30 cellular contexts compared by ENCODE assay signal in genomic region chr6:35554811-35555210, GRCh38. TPM values are rescaled to one million over a fixed set of nuclear protein-coding genes. Genes with fewer than 3 reads are reported as not detected.
"Had no signal": no experiment of that assay in that cellular context is flagged by ENCODE, and none has a peak within 500 bp of the region (broad histone marks: within the 10 kb centered on the region; RNA-seq: fewer than 3 reads in every experiment).

No MANE protein-coding gene starts in this region.

- H3K36me3 ChIP-seq: ascending aorta, cardiac muscle cell had no signal

- H3K4me3 ChIP-seq: ascending aorta, cardiac muscle cell had no signal

- H3K4me1 ChIP-seq: ascending aorta had no signal

- H3K27me3 ChIP-seq: ascending aorta, cardiac muscle cell had no signal

- DNase-seq: activated B cell treated with CpG ODN at 0.5 μM for 24 hours; activated CD4-positive, alpha-beta memory T cell treated with anti-CD3 and anti-CD28 coated beads, Interleukin-2, amount 10 ng/mL, durations not matched to agents 7 days and 5 days; activated CD4-positive, alpha-beta T cell treated with anti-CD3 and anti-CD28 coated beads for 48 hours; activated CD4-positive, alpha-beta T cell treated with anti-CD3 and anti-CD28 coated beads, Interleukin-2, amount 10 ng/mL, durations not matched to agents 7 days and 5 days; activated CD4-positive, alpha-beta T cell treated with anti-CD3 and anti-CD28 coated beads, Interleukin-2, amount 50 U/mL, for 48 hours; activated CD4-positive, CD25-positive, alpha-beta regulatory T cell treated with anti-CD3 and anti-CD28 coated beads, Interleukin-2, amount 50 U/mL, for 72 hours; activated CD8-positive, alpha-beta memory T cell treated with anti-CD3 and anti-CD28 coated beads for 24 hours; activated CD8-positive, alpha-beta memory T cell treated with anti-CD3 and anti-CD28 coated beads, Interleukin-2, amount 10 ng/mL, durations not matched to agents 7 days and 5 days; activated CD8-positive, alpha-beta memory T cell treated with anti-CD3 and anti-CD28 coated beads, Interleukin-2, amount 50 U/mL, for 48 hours; activated CD8-positive, alpha-beta T cell treated with anti-CD3 and anti-CD28 coated beads, Interleukin-2, amount 10 ng/mL, durations not matched to agents 7 days and 5 days; activated effector memory CD4-positive, alpha-beta T cell treated with Interleukin-2 at 50 U/mL for 16 hours; activated gamma-delta T cell; activated naive CD4-positive, alpha-beta T cell treated with anti-CD3 and anti-CD28 coated beads, Interleukin-2, amount 10 ng/mL, durations not matched to agents 7 days and 5 days; activated naive CD4-positive, alpha-beta T cell treated with Interleukin-2 at 50 U/mL for 16 hours; activated naive CD8-positive, alpha-beta T cell treated with anti-CD3 and anti-CD28 coated beads, Interleukin-2, amount 10 ng/mL, durations not matched to agents 7 days and 5 days; activated naive CD8-positive, alpha-beta T cell treated with anti-CD3 and anti-CD28 coated beads, Interleukin-2, amount 50 U/mL, for 24 hours; activated T-cell treated with anti-CD3 and anti-CD28 coated beads, Interleukin-2, amount 50 U/mL, for 24 hours; activated T-cell treated with anti-CD3 and anti-CD28 coated beads, Interleukin-2, amount 50 U/mL, for 48 hours; amygdala; anterior cingulate cortex; caudate nucleus; cerebellar nuclear complex; T-helper 1 cell; T-helper 2 cell; T-helper 9 cell had no signal

- H3K27ac ChIP-seq: ascending aorta, cardiac muscle cell, VCaP had no signal

- ATAC-seq: activated CD8-positive, alpha-beta memory T cell treated with anti-CD3 and anti-CD28 coated beads, Interleukin-2, amount 10 ng/mL, durations not matched to agents 7 days and 5 days; activated CD8-positive, alpha-beta T cell treated with anti-CD3 and anti-CD28 coated beads, Interleukin-2, amount 10 ng/mL, durations not matched to agents 7 days and 5 days; activated naive CD8-positive, alpha-beta T cell treated with anti-CD3 and anti-CD28 coated beads, Interleukin-2, amount 50 U/mL, for 24 hours had no signal

RNA-seq across cellular contexts. Expression of gene TULP1, which starts 42.1 kb away (rescaled TPM):
- total RNA-seq: activated B cell treated with CpG ODN at 0.5 μM for 24 hours; activated CD4-positive, alpha-beta memory T cell treated with anti-CD3 and anti-CD28 coated beads, Interleukin-2, amount 10 ng/mL, durations not matched to agents 7 days and 5 days; activated CD4-positive, alpha-beta T cell treated with anti-CD3 and anti-CD28 coated beads, Interleukin-2, amount 10 ng/mL, durations not matched to agents 7 days and 5 days; activated CD8-positive, alpha-beta memory T cell treated with anti-CD3 and anti-CD28 coated beads, Interleukin-2, amount 10 ng/mL, durations not matched to agents 7 days and 5 days; activated CD8-positive, alpha-beta T cell treated with anti-CD3 and anti-CD28 coated beads, Interleukin-2, amount 10 ng/mL, durations not matched to agents 7 days and 5 days; activated naive CD8-positive, alpha-beta T cell treated with anti-CD3 and anti-CD28 coated beads, Interleukin-2, amount 10 ng/mL, durations not matched to agents 7 days and 5 days; activated T-helper 2 cell treated with anti-CD3 and anti-CD28 coated beads, Interferon-gamma antibody, Interleukin-2, Interleukin-4, amounts not matched to agents 10 μg/mL and 5 μg/mL and 100 μg/mL, durations not matched to agents 14 hours and 24 hours and 36 hours; ascending aorta; chondrocyte had no signal
